ENCODE assay signal across 26 cellular contexts in genomic region chr10:116127296-116127695, GRCh38.
"Had no signal": no experiment of that assay in that cellular context is flagged by ENCODE, and none has a peak within 500 bp of the region (broad histone marks: within the 10 kb centered on the region; RNA-seq: fewer than 3 reads in every experiment).

No MANE protein-coding gene starts in this region.

- H3K36me3 ChIP-seq: colonic mucosa, gastroesophageal sphincter, heart left ventricle, lower lobe of right lung, ovary, suprapubic skin, transverse colon, upper lobe of right lung, uterus had no signal

- H3K4me3 ChIP-seq: colonic mucosa, gastroesophageal sphincter, heart left ventricle, hepatocyte, lower lobe of right lung, ovary, right lobe of liver, smooth muscle cell, suprapubic skin, transverse colon, upper lobe of right lung, uterus had no signal

- H3K27ac ChIP-seq: colonic mucosa, gastroesophageal sphincter, heart left ventricle, hepatocyte, lower lobe of right lung, ovary, right lobe of liver, suprapubic skin, transverse colon, upper lobe of right lung, uterus had no signal

- H3K27me3 ChIP-seq: colonic mucosa, gastroesophageal sphincter, heart left ventricle, hepatocyte, ovary, right lobe of liver, suprapubic skin, transverse colon, upper lobe of right lung had no signal

- H3K4me1 ChIP-seq: colonic mucosa, gastroesophageal sphincter, heart left ventricle, lower lobe of right lung, right lobe of liver, suprapubic skin, transverse colon, upper lobe of right lung, uterus had no signal

- H3K9me3 ChIP-seq: colonic mucosa, gastroesophageal sphincter, lower lobe of right lung, ovary, suprapubic skin, upper lobe of right lung, uterus had no signal

- DNase-seq: colonic mucosa; dermis blood vessel endothelial cell; effector memory CD4-positive, alpha-beta T cell; heart left ventricle; left ventricle myocardium superior; lower lobe of right lung; naive thymus-derived CD8-positive, alpha-beta T cell; nephron progenitor cell; nucleus accumbens; ovary; posterior cingulate gyrus; retina; right lobe of liver; stimulated activated CD4-positive, alpha-beta T cell treated with anti-CD3 and anti-CD28 coated beads, Interleukin-12 subunit alpha, Interleukin-12 subunit beta, amount 100 ng/mL, for 4 hours; stimulated activated CD4-positive, alpha-beta T cell treated with anti-CD3 and anti-CD28 coated beads, Interleukin-1b, Interleukin-23, amount 100 ng/mL, for 48 hours; stimulated activated CD4-positive, alpha-beta T cell treated with anti-CD3 and anti-CD28 coated beads, Interleukin-4, amount 100 ng/mL, for 1 hour; stimulated activated CD8-positive, alpha-beta memory T cell treated with anti-CD3 and anti-CD28 coated beads, Interleukin-4, amount 100 ng/mL, for 48 hours; stimulated activated naive CD4-positive, alpha-beta T cell; stimulated activated naive CD8-positive, alpha-beta T cell treated with anti-CD3 and anti-CD28 coated beads, Interleukin-15, amount 100 ng/mL, for 72 hours; transverse colon; upper lobe of right lung; uterus had no signal

- ATAC-seq: gastroesophageal sphincter; heart left ventricle; left ventricle myocardium superior; lower lobe of right lung; naive thymus-derived CD8-positive, alpha-beta T cell; right lobe of liver; stimulated activated naive CD8-positive, alpha-beta T cell treated with anti-CD3 and anti-CD28 coated beads, Interleukin-15, amount 100 ng/mL, for 72 hours; upper lobe of right lung had no signal
